In genomic region chr4:10115271-10115656, GRCh38 we compare ENCODE assay signal across 8 cellular contexts. TPM values are rescaled to one million over a fixed set of nuclear protein-coding genes. Genes with fewer than 3 reads are reported as not detected.
DNase-seq lines count a peak whose midpoint lies in the region; ATAC-seq and TF ChIP-seq lines count a peak whose summit lies in the region.

No MANE protein-coding gene starts in this region.

- whole genome bisulfite sequencing in SK-N-SH (ENCODE audit: low lambda C conversion rate): 53% methylated on average over 8 of the region's 8 CpGs
- 12 to 27% (median 18%) methylated on average over 8 of the region's 8 CpGs for WGBS in psoas muscle, 3 donors

- H2AFZ ChIP-seq in SK-N-SH (ENCODE audit: low read depth) (no peak overlapping the region), fibroblast of lung (ENCODE audit: low read length) (no peak overlapping the region)

- H3K27me3 ChIP-seq in SK-N-SH (ENCODE audit: insufficient read depth) (no peaks in the 10 kb centered on the region), fibroblast of lung (ENCODE audit: control insufficient read depth, insufficient read depth, low read length) (no peaks in the 10 kb centered on the region), psoas muscle (ENCODE audit: insufficient read depth in 3 of 3, low read length in 2 of 3) (no peaks in the 10 kb centered on the region)

- no peak for TF ChIP-seq RAD21 in SK-N-SH (IDR thresholded peaks at IDR 0.05; ENCODE audit: low read length)

- H3K27ac ChIP-seq in SK-N-SH (ENCODE audit: low read depth in 2 of 2, low read length in 1 of 2): peak overlapping the region in 1 of 2 experiments; percentile 68; a peak in 2 of 4 replicates
- peak overlapping the region; percentile 81 for H3K27ac ChIP-seq in fibroblast of lung (ENCODE audit: insufficient read depth, low read length)
- peak overlapping the region; percentile 97 for H3K27ac ChIP-seq in psoas muscle

- H4K20me1 ChIP-seq in SK-N-SH (ENCODE audit: insufficient read depth) (peaks cover 55% of the 10 kb centered on the region), fibroblast of lung (ENCODE audit: control insufficient read depth, extremely low read depth, insufficient read depth, low read length) (no peaks in the 10 kb centered on the region)

- TF ChIP-seq CTCF in SK-N-SH (IDR thresholded peaks at IDR 0.05): no peak
- no peak for TF ChIP-seq CTCF in fibroblast of lung (conservative IDR thresholded peaks at IDR 0.05 in 1 of 2, IDR thresholded peaks at IDR 0.05 in 1 of 2; ENCODE audit: low read depth in 1 of 2, low read length in 2 of 2)
- TF ChIP-seq CTCF in psoas muscle (IDR thresholded peaks at IDR 0.05): no peak

- H3K4me1 ChIP-seq in SK-N-SH (ENCODE audit: control insufficient read depth in 1 of 2, insufficient read depth in 2 of 2, low read depth in 1 of 2, low read length in 1 of 2) (peaks cover 14 to 15% of the 10 kb centered on the region in 2 experiments; a peak in 2 of 4 replicates), fibroblast of lung (ENCODE audit: control insufficient read depth, extremely low read depth, insufficient read depth, low read length) (peaks cover 10% of the 10 kb centered on the region), psoas muscle (peaks cover 51% of the 10 kb centered on the region)

- no peaks in the 10 kb centered on the region for H3K9me2 ChIP-seq in SK-N-SH

- H3K4me2 ChIP-seq in SK-N-SH (peak overlapping the region; percentile 97), fibroblast of lung (ENCODE audit: extremely low read depth, insufficient read depth, low read length) (peak overlapping the region; percentile 79)

- intact Hi-C loops in psoas muscle (cut with DNase I): loop anchor here in 1 of 2 donors (5.0 kb wide), 1 partner anchor 33 kb away; no protein-coding TSS in a partner anchor

- H3K9ac ChIP-seq in SK-N-SH (peak overlapping the region; percentile 70; the same call in 1 of the 2 replicates), fibroblast of lung (ENCODE audit: insufficient read depth, low read length) (peak overlapping the region; percentile 58)

- H3K9me3 ChIP-seq in SK-N-SH (no peaks in the 10 kb centered on the region), fibroblast of lung (ENCODE audit: control insufficient read depth, insufficient read depth, low read depth, low read length) (no peaks in the 10 kb centered on the region), psoas muscle (no peaks in the 10 kb centered on the region)

- H3K36me3 ChIP-seq in SK-N-SH (replicated peaks in 1 of 2; ENCODE audit: control insufficient read depth in 1 of 2, insufficient read depth in 2 of 2, low read length in 1 of 2): peaks cover 36 to 46% of the 10 kb centered on the region in 2 experiments
- peaks cover 36% of the 10 kb centered on the region for H3K36me3 ChIP-seq in fibroblast of lung (ENCODE audit: control insufficient read depth, insufficient read depth, low read length)
- H3K36me3 ChIP-seq in psoas muscle (ENCODE audit: insufficient read depth in 1 of 2, low read depth in 1 of 2): peaks cover 16 to 54% of the 10 kb centered on the region in 2 donors

- no peak for ATAC-seq in psoas muscle
- no peak for ATAC-seq in GM19324 (IDR thresholded peaks at IDR 0.05; ENCODE audit: low FRiP score, unreplicated experiment)
- ATAC-seq in HG02642 (IDR thresholded peaks at IDR 0.05; ENCODE audit: poor library complexity, unreplicated experiment): no peak
- ATAC-seq in GM21390 (IDR thresholded peaks at IDR 0.05; ENCODE audit: unreplicated experiment): no peak

- H3K79me2 ChIP-seq in SK-N-SH (ENCODE audit: insufficient read depth) (peaks cover 61% of the 10 kb centered on the region), fibroblast of lung (ENCODE audit: control insufficient read depth, insufficient read depth, low read length) (peaks cover 60% of the 10 kb centered on the region)

- POLR2A ChIA-PET in SK-N-SH (lab: Yijun Ruan, JAX): no interaction called here

- peak overlapping the region; percentile 72 to 85 for H3K4me3 ChIP-seq in SK-N-SH (ENCODE audit: low read depth in 2 of 2, low read length in 1 of 2)
- H3K4me3 ChIP-seq in fibroblast of lung (replicated peaks in 1 of 4; ENCODE audit: control extremely low read depth in 1 of 4, insufficient read depth in 1 of 4, low read depth in 3 of 4, low read length in 4 of 4): peak overlapping the region; percentile 54 to 75 (median 74)
- H3K4me3 ChIP-seq in psoas muscle: peak overlapping the region; percentile 90

- H3F3A ChIP-seq in SK-N-SH (replicated peaks; ENCODE audit: insufficient read depth): peaks cover 20% of the 10 kb centered on the region

- CTCF ChIA-PET in SK-N-SH (lab: Yijun Ruan, JAX): interaction anchor here (0.7 to 0.8 kb wide), 2 partner anchors 43 to 100 kb away, joined by 3 to 4 read pairs; no protein-coding TSS in a partner anchor

- DNase-seq in HCEC 1CT (peak; percentile 50), SK-N-SH (no peak), fibroblast of lung (ENCODE audit: low read depth in 2 of 2) (peak; percentile 49 to 61), psoas muscle (no peak), NCI-H2107 treated with DMSO at 0.1 percent for 48 hours (lab: John Stamatoyannopoulos, UW; ENCODE audit: unreplicated experiment) (no peak)

- no peak for TF ChIP-seq EP300 in SK-N-SH (IDR thresholded peaks at IDR 0.05; ENCODE audit: borderline replicate concordance in 1 of 2, low read depth in 1 of 2, low read length in 1 of 2)

TF ChIP-seq in SK-N-SH, 30 proteins besides CTCF, POLR2A, EP300 and RAD21:
- TF ChIP-seq TCF12 (IDR thresholded peaks at IDR 0.05) (0 out of 2 replicates have a peak, but pooled peaks have one; percentile 5), YY1 (IDR thresholded peaks at IDR 0.05; ENCODE audit: low read depth) (no peak), FOSL2 (IDR thresholded peaks at IDR 0.05; ENCODE audit: borderline replicate concordance, low read depth) (peak; percentile 40; the same call in 1 of the 2 replicates), JUND (IDR thresholded peaks at IDR 0.05) (0 out of 2 replicates have a peak, but pooled peaks have one; percentile 16), USF2 (IDR thresholded peaks at IDR 0.05; ENCODE audit: borderline replicate concordance, low read depth, low read length) (no peak)

RNA-seq across cellular contexts. Expression of gene WDR1, which starts 1.3 kb away (rescaled TPM):
- polyA plus RNA-seq in SK-N-SH (2012; rRNA removed): 287 and 310 TPM in 2 replicates
- 240 and 255 TPM in 2 replicates for polyA plus RNA-seq in SK-N-SH (2012; cell fraction: cytosol; rRNA removed)
- polyA plus RNA-seq in SK-N-SH (2012; cell fraction: nucleus; rRNA removed): 297 and 306 TPM in 2 replicates
- 265 and 331 TPM in 2 replicates for total RNA-seq in fibroblast of lung
- 720 and 751 TPM in 2 replicates for polyA plus RNA-seq in fibroblast of lung
- 657 and 688 TPM in 2 replicates for polyA plus RNA-seq in fibroblast of lung (2012)
- 995 and 1,193 TPM in 2 replicates for polyA minus RNA-seq in fibroblast of lung (ENCODE audit: low replicate concordance)
- 100 to 1,000 TPM in 3 of 4 donors, 10 to 100 TPM in 1; 86.3 to 146 (median 118) TPM for total RNA-seq in psoas muscle
- polyA plus RNA-seq in psoas muscle: 100 to 1,000 TPM in 1 of 3 donors, 10 to 100 TPM in 2; 55.6 to 273 (median 79.1) TPM

Comparison
In these comparisons a context has a peak if more than half of its experiments do, and no peak if none do; other contexts are left out.
1. DNase-seq: peak in HCEC 1CT (single experiment) and fibroblast of lung (2 of 2); none in SK-N-SH (single experiment), psoas muscle (0 of 2) and NCI-H2107 treated with DMSO at 0.1 percent for 48 hours (single experiment).
2. Peak in every context shown above with its lines, with median percentiles within 50 percentile points of each other: H3K4me3 ChIP-seq.